In the genomic region with DNA sequence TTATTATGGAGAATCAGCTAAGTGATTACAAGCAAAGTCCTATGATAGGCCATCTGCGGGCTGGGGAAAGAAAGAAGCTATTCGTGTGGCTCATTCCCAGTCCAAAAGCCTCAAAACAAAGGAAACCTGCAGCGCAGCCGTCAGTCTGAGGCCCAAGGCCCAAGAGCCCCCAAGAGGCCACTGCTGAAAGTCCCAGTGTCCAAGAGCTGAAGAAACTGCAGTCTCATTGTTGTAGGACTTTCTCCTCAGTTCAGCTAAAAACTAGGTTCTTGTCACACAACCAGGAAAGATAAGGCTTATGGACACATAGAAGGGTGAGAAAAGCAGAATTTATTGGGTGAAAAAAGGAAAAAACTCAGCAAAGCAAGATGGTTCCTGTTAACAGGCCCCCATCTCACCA, we compare ENCODE assay signal across 21 cellular contexts.
A peak's percentile ranks its signal among the peaks of the same experiment; 100 is the strongest.
DNase-seq lines count a peak whose midpoint lies in the region; ATAC-seq and TF ChIP-seq lines count a peak whose summit lies in the region.
"Had no signal": no experiment of that assay in that cellular context is flagged by ENCODE, and none has a peak within 500 bp of the region (broad histone marks: within the 10 kb centered on the region; RNA-seq: fewer than 3 reads in every experiment).

No MANE protein-coding gene starts in this region.

- peak overlapping the region; percentile 95 for H3K27ac ChIP-seq in KOPT-K1 (ENCODE audit: low read depth, low read length, poor library complexity, severe bottlenecking)
- H3K27ac ChIP-seq in angular gyrus (ENCODE audit: low read depth, low read length) = peak overlapping the region; percentile 22
- peak overlapping the region; percentile 32 for H3K27ac ChIP-seq in substantia nigra (ENCODE audit: low read depth, low read length, poor library complexity, severe bottlenecking)
- no peak overlapping the region for H3K27ac ChIP-seq in right atrium auricular region
- H3K27ac ChIP-seq: epithelial cell of prostate, foreskin keratinocyte, pancreas, tibial nerve had no signal

- no peaks in the 10 kb centered on the region for H3K36me3 ChIP-seq in KOPT-K1 (ENCODE audit: insufficient read depth, low read length)
- no peaks in the 10 kb centered on the region for H3K36me3 ChIP-seq in right atrium auricular region
- H3K36me3 ChIP-seq: HAP-1, pancreas had no signal

- no peak for ATAC-seq in HG03045 (IDR thresholded peaks at IDR 0.05; ENCODE audit: unreplicated experiment)
- ATAC-seq: foreskin keratinocyte; naive thymus-derived CD8-positive, alpha-beta T cell; pancreas; stimulated activated naive B cell treated with anti-CD40 and anti-IgM and Interleukin-4, amounts not matched to agents 10 μg/mL and 1 μg/mL and 100 μg/mL, for 72 hours had no signal

- H3K9me3 ChIP-seq in KOPT-K1 (ENCODE audit: insufficient read depth, low read length, poor library complexity, severe bottlenecking) (no peaks in the 10 kb centered on the region), right atrium auricular region (no peaks in the 10 kb centered on the region)
- H3K9me3 ChIP-seq: HAP-1, pancreas, tibial nerve had no signal

- H3K4me1 ChIP-seq in right atrium auricular region = peaks cover 0 to 4% of the 10 kb centered on the region in 2 donors
- H3K4me1 ChIP-seq: pancreas had no signal

- no peak overlapping the region for H3K4me3 ChIP-seq in right atrium auricular region
- H3K4me3 ChIP-seq: HAP-1, pancreas, tibial nerve had no signal

- no peak for TF ChIP-seq CTCF in right atrium auricular region (IDR thresholded peaks at IDR 0.05)

- DNase-seq in iPS-NIHi11 (ENCODE audit: low spot score) (peak; percentile 14), substantia nigra (lab: John Stamatoyannopoulos, UW) (peak in 33 of 49 donors; percentile 5 to 60 (median 26)), G401 (ENCODE audit: low spot score) (no peak), right atrium auricular region (ENCODE audit: low spot score) (no peak)
- DNase-seq: activated gamma-delta T cell; dermis blood vessel endothelial cell; DMS79 treated with DMSO at 0.1 percent for 48 hours; foreskin keratinocyte; naive thymus-derived CD8-positive, alpha-beta T cell; NCI-H1105 treated with DMSO at 0.1 percent for 48 hours; NCI-H2107; pancreas; Right ventricle myocardium superior; stimulated activated naive B cell treated with anti-CD40 and anti-IgM and Interleukin-4, amounts not matched to agents 10 μg/mL and 1 μg/mL and 100 μg/mL, for 72 hours; SW 1271 had no signal

- H3K27me3 ChIP-seq in right atrium auricular region = no peaks in the 10 kb centered on the region
- H3K27me3 ChIP-seq: pancreas, tibial nerve had no signal

- in situ Hi-C loops in G401 (cut with HindIII; ENCODE audit: low sequenced_read_pairs) = no loop called here

Comparison
In these comparisons a context has a peak if more than half of its experiments do, and no peak if none do; other contexts are left out.
1. H3K27ac ChIP-seq: peak in KOPT-K1 (single experiment), angular gyrus (single experiment) and substantia nigra (single experiment); none in right atrium auricular region (0 of 2).
2. DNase-seq: peak in iPS-NIHi11 (single experiment) and substantia nigra (33 of 49); none in G401 (single experiment) and right atrium auricular region (single experiment).